In genomic region chr17:45311762-45312476, GRCh38 we compare ENCODE assay signal across 8 cellular contexts. TPM values are rescaled to one million over a fixed set of nuclear protein-coding genes. Genes with fewer than 3 reads are reported as not detected.
DNase-seq lines count a peak whose midpoint lies in the region; ATAC-seq and TF ChIP-seq lines count a peak whose summit lies in the region.

No MANE protein-coding gene starts in this region.

- no peaks in the 10 kb centered on the region for H3K9me3 Mint-ChIP-seq in activated T-cell treated with anti-CD3 and anti-CD28 coated beads, Interleukin-2, amount 50 U/mL, for 24 hours

- peaks cover 65 to 95% (median 93%) of the 10 kb centered on the region in 6 donors for H3K4me1 ChIP-seq in spleen

- no peak for TF ChIP-seq CTCF in spleen (IDR thresholded peaks at IDR 0.05 in 8 of 11, conservative IDR thresholded peaks at IDR 0.05 in 3 of 11)

- peaks cover 90% of the 10 kb centered on the region for H3K36me3 Mint-ChIP-seq in activated T-cell treated with anti-CD3 and anti-CD28 coated beads, Interleukin-2, amount 50 U/mL, for 24 hours (ENCODE audit: low read depth)

- H3K9me3 ChIP-seq in spleen = no peaks in the 10 kb centered on the region

- no peak for TF ChIP-seq POLR2A in spleen (IDR thresholded peaks at IDR 0.05)

- intact Hi-C loops in spleen (cut with DNase I; ENCODE audit: low total_unique reads) = no loop called here

- peak overlapping the region; percentile 93 for H3K4me3 Mint-ChIP-seq in activated T-cell treated with anti-CD3 and anti-CD28 coated beads, Interleukin-2, amount 50 U/mL, for 24 hours

- DNase-seq in NCI-H226 = peak; percentile 80
- DNase-seq in activated T-cell treated with anti-CD3 and anti-CD28 coated beads, Interleukin-2, amount 50 U/mL, for 24 hours = peak; percentile 84
- DNase-seq in glomerular visceral epithelial cell (ENCODE audit: extremely low spot score) = peak; percentile 90
- DNase-seq in spleen = peak; percentile 91
- DNase-seq in DMS114 treated with DMSO at 0.1 percent for 48 hours (lab: John Stamatoyannopoulos, UW; ENCODE audit: unreplicated experiment) = no peak
- no peak for DNase-seq in GDM1 (lab: John Stamatoyannopoulos, UW)

- peak overlapping the region; percentile 75 to 99 (median 94) for H3K27ac ChIP-seq in spleen

- ATAC-seq in GM19035 (IDR thresholded peaks at IDR 0.05; ENCODE audit: unreplicated experiment) (peak; percentile 26), HG02973 (IDR thresholded peaks at IDR 0.05; ENCODE audit: unreplicated experiment) (no peak)

- peak overlapping the region in 5 of 8 donors; percentile 0 to 88 (median 10) for H3K4me3 ChIP-seq in spleen

- peak overlapping the region; percentile 95 for H3K27ac Mint-ChIP-seq in activated T-cell treated with anti-CD3 and anti-CD28 coated beads, Interleukin-2, amount 50 U/mL, for 24 hours

- no peaks in the 10 kb centered on the region for H3K27me3 ChIP-seq in spleen (replicated peaks in 1 of 7)

- H3K4me1 Mint-ChIP-seq in activated T-cell treated with anti-CD3 and anti-CD28 coated beads, Interleukin-2, amount 50 U/mL, for 24 hours (ENCODE audit: low read depth) = peaks cover 70% of the 10 kb centered on the region

- H3K36me3 ChIP-seq in spleen = peaks cover 0 to 33% (median 0%) of the 10 kb centered on the region in 6 donors

- 28 to 48% (median 38%) methylated on average over 9 to 10 of the region's 10 CpGs for WGBS in spleen, 5 donors

- no peaks in the 10 kb centered on the region for H3K27me3 Mint-ChIP-seq in activated T-cell treated with anti-CD3 and anti-CD28 coated beads, Interleukin-2, amount 50 U/mL, for 24 hours

RNA-seq across cellular contexts. Expression of gene MAP3K14, which starts 4.9 kb away (rescaled TPM):
- total RNA-seq in spleen = 10 to 100 TPM; 22.1 to 36.3 (median 32.1) TPM
- polyA plus RNA-seq in spleen = 10 to 100 TPM; 17.3 to 18.8 (median 18.0) TPM

RNA-seq across cellular contexts. Expression of gene SPATA32, which starts 50.0 kb away (rescaled TPM):
- under 1 TPM in 1 of 7 donors, not detected in 6; 0.17 TPM for total RNA-seq in spleen
- under 1 TPM in 2 of 3 donors, not detected in 1; 0.08 to 0.09 TPM for polyA plus RNA-seq in spleen

Comparison
In these comparisons a context has a peak if more than half of its experiments do, and no peak if none do; other contexts are left out.
1. DNase-seq: peak in NCI-H226 (single experiment), activated T-cell treated with anti-CD3 and anti-CD28 coated beads, Interleukin-2, amount 50 U/mL, for 24 hours (single experiment), glomerular visceral epithelial cell (single experiment) and spleen (single experiment); none in DMS114 treated with DMSO at 0.1 percent for 48 hours (single experiment) and GDM1 (single experiment).